ENCODE assay signal across 16 cellular contexts in the genomic region with DNA sequence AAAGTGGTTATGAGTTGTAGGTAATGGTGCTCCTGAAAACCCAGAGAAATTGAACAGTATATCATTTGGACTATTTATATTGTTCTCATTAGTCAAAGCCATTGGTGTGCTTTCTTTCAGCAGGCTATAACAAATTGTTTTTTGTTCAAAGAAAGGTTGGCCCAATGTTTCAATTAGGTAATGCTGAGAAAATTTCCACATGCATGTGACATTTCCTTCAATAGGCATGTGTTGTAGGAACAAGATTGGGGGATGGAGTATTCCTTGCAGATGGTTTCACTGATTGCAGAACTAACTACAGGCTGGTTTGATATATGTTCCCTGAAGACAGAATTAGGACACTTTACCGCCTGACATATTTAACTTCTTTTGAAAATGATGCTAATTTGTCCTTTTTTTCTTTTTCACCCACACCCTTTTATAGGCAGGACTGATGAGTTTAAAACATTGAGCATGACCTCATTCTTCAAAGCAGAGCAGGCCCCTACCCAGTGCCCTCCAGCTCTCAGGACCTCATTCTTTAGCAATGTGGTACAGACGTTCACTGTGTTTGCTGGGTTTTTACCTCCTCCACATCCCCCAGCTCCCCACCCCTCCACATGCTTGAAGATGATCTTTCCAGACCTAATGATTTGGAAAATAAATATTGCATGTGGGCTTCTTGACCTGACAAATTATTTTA.
"Had no signal": no experiment of that assay in that cellular context is flagged by ENCODE, and none has a peak within 500 bp of the region (broad histone marks: within the 10 kb centered on the region; RNA-seq: fewer than 3 reads in every experiment).

No MANE protein-coding gene starts in this region.

- H3K4me1 Mint-ChIP-seq: naive thymus-derived CD8-positive, alpha-beta T cell had no signal

- FAIRE-seq: islet of Langerhans had no signal

- DNase-seq: activated CD4-positive, alpha-beta T cell treated with anti-CD3 and anti-CD28 coated beads for 4 hours; activated CD8-positive, alpha-beta T cell treated with anti-CD3 and anti-CD28 coated beads for 36 hours; activated gamma-delta T cell; activated T-cell treated with anti-CD3 and anti-CD28 coated beads, Interleukin-2, amount 50 U/mL, for 48 hours; amygdala; dermis blood vessel endothelial cell; left lung; mammary epithelial cell; naive thymus-derived CD8-positive, alpha-beta T cell; nucleus accumbens; right lobe of liver; T-helper 2 cell; upper lobe of right lung had no signal

- H3K9me3 Mint-ChIP-seq: activated CD8-positive, alpha-beta T cell treated with anti-CD3 and anti-CD28 coated beads for 36 hours; stimulated activated naive CD8-positive, alpha-beta T cell treated with anti-CD3 and anti-CD28 coated beads, Interleukin-15, Interleukin-2, amounts not matched to agents 100 ng/mL and 50 ng/mL, for 24 hours had no signal

- H3K36me3 Mint-ChIP-seq: activated naive CD8-positive, alpha-beta T cell; naive thymus-derived CD8-positive, alpha-beta T cell had no signal

- H3K27ac Mint-ChIP-seq: activated CD8-positive, alpha-beta T cell treated with anti-CD3 and anti-CD28 coated beads for 36 hours; activated naive CD8-positive, alpha-beta T cell; naive thymus-derived CD8-positive, alpha-beta T cell had no signal

- ATAC-seq: activated CD8-positive, alpha-beta T cell treated with anti-CD3 and anti-CD28 coated beads for 36 hours; left lung; naive thymus-derived CD8-positive, alpha-beta T cell; right lobe of liver; upper lobe of right lung had no signal

- H3K4me3 Mint-ChIP-seq: activated CD8-positive, alpha-beta T cell treated with anti-CD3 and anti-CD28 coated beads for 36 hours; activated naive CD8-positive, alpha-beta T cell; naive thymus-derived CD8-positive, alpha-beta T cell; stimulated activated naive CD8-positive, alpha-beta T cell treated with anti-CD3 and anti-CD28 coated beads, Interleukin-15, Interleukin-2, amounts not matched to agents 100 ng/mL and 50 ng/mL, for 24 hours had no signal
